Comparison of ENCODE assay signal across 8 cellular contexts in the genomic region with DNA sequence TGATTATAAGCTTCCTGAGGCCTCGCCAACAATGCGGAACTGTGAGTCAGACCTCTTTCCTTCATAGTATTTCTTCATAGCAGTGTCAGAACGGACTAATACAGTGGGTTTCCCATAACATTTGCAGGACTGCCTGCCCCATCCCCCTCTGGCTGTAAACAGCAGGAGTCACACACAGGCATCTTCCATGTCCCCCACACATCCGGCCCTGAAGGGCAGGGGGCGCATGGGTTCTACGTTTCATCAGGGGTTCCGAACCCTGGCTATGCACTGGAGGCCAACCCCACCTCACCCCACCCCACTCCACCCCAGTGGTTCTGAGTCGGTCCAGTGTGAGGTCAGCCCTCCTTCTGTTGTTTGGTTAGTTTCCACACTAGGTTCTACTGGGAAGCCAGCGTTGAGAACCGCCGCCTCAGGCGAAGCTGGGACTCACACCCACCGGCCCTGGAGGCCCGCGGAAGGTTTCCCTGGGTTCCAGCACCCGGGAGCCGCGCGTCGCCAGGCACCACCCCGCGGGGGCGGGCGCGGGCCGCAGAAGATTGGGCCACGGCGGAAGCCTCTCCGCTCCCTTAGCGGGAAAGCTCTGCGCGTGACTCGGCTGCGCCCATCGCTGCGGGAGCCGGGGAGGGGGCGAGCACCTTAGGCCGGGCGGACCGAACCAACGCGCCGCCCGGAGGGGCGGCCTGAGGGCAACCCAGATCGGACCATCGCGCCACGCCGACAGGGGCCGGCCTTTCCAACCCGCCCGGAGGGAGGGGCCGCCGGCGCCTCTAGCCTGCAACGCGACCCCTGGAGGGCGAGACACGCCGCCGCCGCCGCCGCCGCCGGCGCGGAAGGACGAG. TPM values are rescaled to one million over a fixed set of nuclear protein-coding genes. Genes with fewer than 3 reads are reported as not detected.
DNase-seq lines count a peak whose midpoint lies in the region; ATAC-seq and TF ChIP-seq lines count a peak whose summit lies in the region.

A gene with protein sequence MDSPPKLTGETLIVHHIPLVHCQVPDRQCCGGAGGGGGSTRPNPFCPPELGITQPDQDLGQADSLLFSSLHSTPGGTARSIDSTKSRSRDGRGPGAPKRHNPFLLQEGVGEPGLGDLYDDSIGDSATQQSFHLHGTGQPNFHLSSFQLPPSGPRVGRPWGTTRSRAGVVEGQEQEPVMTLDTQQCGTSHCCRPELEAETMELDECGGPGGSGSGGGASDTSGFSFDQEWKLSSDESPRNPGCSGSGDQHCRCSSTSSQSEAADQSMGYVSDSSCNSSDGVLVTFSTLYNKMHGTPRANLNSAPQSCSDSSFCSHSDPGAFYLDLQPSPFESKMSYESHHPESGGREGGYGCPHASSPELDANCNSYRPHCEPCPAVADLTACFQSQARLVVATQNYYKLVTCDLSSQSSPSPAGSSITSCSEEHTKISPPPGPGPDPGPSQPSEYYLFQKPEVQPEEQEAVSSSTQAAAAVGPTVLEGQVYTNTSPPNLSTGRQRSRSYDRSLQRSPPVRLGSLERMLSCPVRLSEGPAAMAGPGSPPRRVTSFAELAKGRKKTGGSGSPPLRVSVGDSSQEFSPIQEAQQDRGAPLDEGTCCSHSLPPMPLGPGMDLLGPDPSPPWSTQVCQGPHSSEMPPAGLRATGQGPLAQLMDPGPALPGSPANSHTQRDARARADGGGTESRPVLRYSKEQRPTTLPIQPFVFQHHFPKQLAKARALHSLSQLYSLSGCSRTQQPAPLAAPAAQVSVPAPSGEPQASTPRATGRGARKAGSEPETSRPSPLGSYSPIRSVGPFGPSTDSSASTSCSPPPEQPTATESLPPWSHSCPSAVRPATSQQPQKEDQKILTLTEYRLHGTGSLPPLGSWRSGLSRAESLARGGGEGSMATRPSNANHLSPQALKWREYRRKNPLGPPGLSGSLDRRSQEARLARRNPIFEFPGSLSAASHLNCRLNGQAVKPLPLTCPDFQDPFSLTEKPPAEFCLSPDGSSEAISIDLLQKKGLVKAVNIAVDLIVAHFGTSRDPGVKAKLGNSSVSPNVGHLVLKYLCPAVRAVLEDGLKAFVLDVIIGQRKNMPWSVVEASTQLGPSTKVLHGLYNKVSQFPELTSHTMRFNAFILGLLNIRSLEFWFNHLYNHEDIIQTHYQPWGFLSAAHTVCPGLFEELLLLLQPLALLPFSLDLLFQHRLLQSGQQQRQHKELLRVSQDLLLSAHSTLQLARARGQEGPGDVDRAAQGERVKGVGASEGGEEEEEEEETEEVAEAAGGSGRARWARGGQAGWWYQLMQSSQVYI (N-terminal part only) (plus strand): TSS at position 799 of the 842 bp plus-strand sequence. CDS start 56,411 bp downstream, outside the sequence.

- no peaks in the 10 kb centered on the region for H3K36me3 ChIP-seq in GM06990 (ENCODE audit: control insufficient read depth, insufficient read depth, low read length)
- no peaks in the 10 kb centered on the region for H3K36me3 ChIP-seq in Loucy (ENCODE audit: insufficient read depth, low read length)
- no peaks in the 10 kb centered on the region for H3K36me3 ChIP-seq in adrenal gland (replicated peaks in 1 of 2)
- H3K36me3 ChIP-seq in upper lobe of left lung, result no peaks in the 10 kb centered on the region

- peak in 1 of 4 donors; percentile 11 for TF ChIP-seq EP300 in upper lobe of left lung (IDR thresholded peaks at IDR 0.05)

- H3K9me3 ChIP-seq in Loucy (ENCODE audit: insufficient read depth, low read depth, low read length) (no peaks in the 10 kb centered on the region), adrenal gland (replicated peaks in 1 of 3) (no peaks in the 10 kb centered on the region), upper lobe of left lung (no peaks in the 10 kb centered on the region)

- H3K4me1 ChIP-seq in Loucy (ENCODE audit: insufficient read depth, low read length, poor library complexity, severe bottlenecking) (peaks cover 34% of the 10 kb centered on the region), adrenal gland (replicated peaks in 1 of 2) (peaks cover 17 to 18% of the 10 kb centered on the region in 2 donors), upper lobe of left lung (peaks cover 11 to 36% (median 18%) of the 10 kb centered on the region in 4 donors)

- no peaks in the 10 kb centered on the region for H3K9me2 ChIP-seq in Loucy (replicated peaks; ENCODE audit: low read depth, low read length)

- H2AFZ ChIP-seq in Loucy (ENCODE audit: low read length), result peak within 1 kb of the TSS; percentile 93

- ATAC-seq in Right ventricle myocardium superior (ENCODE audit: poor library complexity) (peak; percentile 88), upper lobe of left lung (ENCODE audit: low FRiP score in 2 of 2) (peak; percentile 92 to 93), HG02763 (IDR thresholded peaks at IDR 0.05; ENCODE audit: unreplicated experiment) (no peak)

- intact Hi-C loops in adrenal gland (cut with DNase I), result loop anchor here (5.0 kb wide), 2 partner anchors 63 to 68 kb away; no protein-coding TSS in a partner anchor
- intact Hi-C loops in Right ventricle myocardium superior (cut with DNase I), result loop anchor here (2.0 kb wide), 1 partner anchor 65 kb away; no protein-coding TSS in a partner anchor

- TF ChIP-seq CTCF in GM06990 (IDR thresholded peaks at IDR 0.05; ENCODE audit: insufficient read depth, low read length, poor library complexity, severe bottlenecking), result no peak
- peak; percentile 52 for TF ChIP-seq CTCF in Loucy (conservative IDR thresholded peaks at IDR 0.05; ENCODE audit: low read length)
- TF ChIP-seq CTCF in adrenal gland (IDR thresholded peaks at IDR 0.05), result peak; percentile 30 to 72 (median 58)
- peak; percentile 39 to 76 (median 66) for TF ChIP-seq CTCF in upper lobe of left lung (IDR thresholded peaks at IDR 0.05)

- H4K20me1 ChIP-seq in Loucy (ENCODE audit: insufficient read depth, low read length, poor library complexity, severe bottlenecking), result no peaks in the 10 kb centered on the region

- 1 to 6% (median 2%) methylated on average over 10 to 71 of the region's 71 CpGs for WGBS in adrenal gland, 4 donors
- WGBS in upper lobe of left lung, 2 donors, result 6 to 10% methylated on average over 5 to 28 of the region's 71 CpGs

- H3K4me3 ChIP-seq in GM06990 (replicated peaks; ENCODE audit: low read depth, low read length), result peak within 1 kb of the TSS; percentile 30
- peak within 1 kb of the TSS; percentile 78 for H3K4me3 ChIP-seq in Loucy (ENCODE audit: low read length, poor library complexity, severe bottlenecking)
- H3K4me3 ChIP-seq in adrenal gland, result peak within 1 kb of the TSS; percentile 63 to 93 (median 82)
- peak within 1 kb of the TSS; percentile 49 to 90 (median 78) for H3K4me3 ChIP-seq in upper lobe of left lung

- H3K27me3 ChIP-seq in GM06990 (replicated peaks; ENCODE audit: control insufficient read depth, insufficient read depth, low read length), result no peaks in the 10 kb centered on the region; the same call in 1 of the 2 replicates
- no peaks in the 10 kb centered on the region for H3K27me3 ChIP-seq in Loucy (ENCODE audit: insufficient read depth, low read length, poor library complexity, severe bottlenecking)
- H3K27me3 ChIP-seq in adrenal gland, result no peaks in the 10 kb centered on the region
- H3K27me3 ChIP-seq in upper lobe of left lung, result no peaks in the 10 kb centered on the region

- H3F3A ChIP-seq in Loucy (ENCODE audit: low read depth), result peaks cover 19% of the 10 kb centered on the region

- TF ChIP-seq POLR2A in adrenal gland (IDR thresholded peaks at IDR 0.05), result peak; percentile 31 to 86
- peak in 3 of 4 donors; percentile 31 to 77 (median 48) for TF ChIP-seq POLR2A in upper lobe of left lung (IDR thresholded peaks at IDR 0.05)

- DNase-seq in GM06990 (ENCODE audit: extremely low read depth, insufficient read length), result peak; percentile 36
- peak; percentile 55 to 57 for DNase-seq in SHP77 (lab: John Stamatoyannopoulos, UW)
- peak; percentile 85 to 91 (median 88) for DNase-seq in adrenal gland
- DNase-seq in Right ventricle myocardium superior, result peak; percentile 91
- peak; percentile 74 for DNase-seq in occipital lobe (lab: John Stamatoyannopoulos, UW)
- DNase-seq in upper lobe of left lung, result peak; percentile 85 to 96

- peak within 1 kb of the TSS; percentile 82 to 96 (median 92) for H3K27ac ChIP-seq in adrenal gland
- H3K27ac ChIP-seq in upper lobe of left lung, result peak within 1 kb of the TSS; percentile 90 to 95 (median 93)

- H3K9ac ChIP-seq in Loucy (ENCODE audit: low read depth, low read length, poor library complexity, severe bottlenecking), result peak within 1 kb of the TSS; percentile 78

- H3K79me2 ChIP-seq in Loucy (ENCODE audit: insufficient read depth, low read length), result peaks cover 11% of the 10 kb centered on the region; the same call in 1 of the 2 replicates

- H3K4me2 ChIP-seq in Loucy (ENCODE audit: low read depth, low read length, poor library complexity, severe bottlenecking), result peak within 1 kb of the TSS; percentile 91

RNA-seq across cellular contexts. Expression of the gene that starts here (rescaled TPM):
- total RNA-seq in adrenal gland (10 to 100 TPM; 13.4 to 42.0 (median 31.2) TPM), Right ventricle myocardium superior (25.7 TPM), occipital lobe (51.2 TPM), upper lobe of left lung (10 to 100 TPM; 16.0 to 42.7 (median 28.0) TPM)
- polyA plus RNA-seq in adrenal gland, result 10 to 100 TPM; 14.6 to 66.8 (median 40.6) TPM

Comparison
In these comparisons a context has a peak if more than half of its experiments do, and no peak if none do; other contexts are left out.
1. DNase-seq: peak in every context shown above with its lines; median percentile 91 in Right ventricle myocardium superior; 90 in upper lobe of left lung; 88 in adrenal gland; 74 in occipital lobe; 56 in SHP77; 36 in GM06990.
2. H3K4me3 ChIP-seq: peak in every context shown above with its lines; median percentile 82 in adrenal gland; 78 in Loucy; 78 in upper lobe of left lung; 30 in GM06990.